In genomic region chrX:25016938-25017598, GRCh38 we compare ENCODE assay signal across 1 cellular context.
TF ChIP-seq lines count a peak whose summit lies in the region.

No MANE protein-coding gene starts in this region.

TF ChIP-seq in H1, 55 proteins besides CTCF, POLR2A, EP300 and RAD21:
- no peak for TF ChIP-seq NRF1 (IDR thresholded peaks at IDR 0.05; ENCODE audit: low read depth, low read length)
- TF ChIP-seq JUND (IDR thresholded peaks at IDR 0.05; ENCODE audit: low read length), result no peak
- peak; percentile 22 for TF ChIP-seq EZH2 (IDR thresholded peaks at IDR 0.05; ENCODE audit: low read depth, low read length, severe bottlenecking)
- 0 out of 2 replicates have a peak, but pooled peaks have one; percentile 31 for TF ChIP-seq SP1 (IDR thresholded peaks at IDR 0.05; ENCODE audit: low read depth, low read length)
